In genomic region chr7:24582171-24582570, GRCh38 we compare ENCODE assay signal across 7 cellular contexts.
"Had no signal": no experiment of that assay in that cellular context is flagged by ENCODE, and none has a peak within 500 bp of the region (broad histone marks: within the 10 kb centered on the region; RNA-seq: fewer than 3 reads in every experiment).

No MANE protein-coding gene starts in this region.

- ATAC-seq: GM23338, HepG2 had no signal

- H3K4me2 ChIP-seq: GM23338 had no signal

- H2AFZ ChIP-seq: GM23338 had no signal

- DNase-seq: H9, HCEC 1CT, KBM-7 had no signal

- H3K27me3 Mint-ChIP-seq: IgD-negative memory B cell had no signal

- H3K27ac Mint-ChIP-seq: GM23338, H9, IgD-negative memory B cell had no signal

- H3K4me3 Mint-ChIP-seq: GM23338, H9, IgD-negative memory B cell had no signal

- H3K4me3 ChIP-seq: GM23338 had no signal

- H3K27ac ChIP-seq: HL-60 had no signal

- H3K9me3 Mint-ChIP-seq: IgD-negative memory B cell had no signal
